1 cellular context compared by ENCODE assay signal in genomic region chr2:36368438-36368837, GRCh38.
TF ChIP-seq lines count a peak whose summit lies in the region.

No MANE protein-coding gene starts in this region.

TF ChIP-seq in GM23338, 12 proteins besides CTCF, POLR2A, EP300 and RAD21 (continued from another document):
- TF ChIP-seq REST (IDR thresholded peaks at IDR 0.05; ENCODE audit: unreplicated experiment) (no peak), ZNF114 (CRISPR knock-in tag; IDR thresholded peaks at IDR 0.05) (no peak), JUNB (IDR thresholded peaks at IDR 0.05; ENCODE audit: unreplicated experiment) (no peak), EZH2 (IDR thresholded peaks at IDR 0.05; ENCODE audit: low read depth, unreplicated experiment) (no peak), CREB1 (CRISPR knock-in tag; IDR thresholded peaks at IDR 0.05; ENCODE audit: low read depth) (no peak), ETS1 (IDR thresholded peaks at IDR 0.05) (no peak), ZNF331 (CRISPR knock-in tag; IDR thresholded peaks at IDR 0.05; ENCODE audit: low read depth) (no peak), STAT1 (IDR thresholded peaks at IDR 0.05; ENCODE audit: unreplicated experiment) (no peak), POLR2AphosphoS5 (IDR thresholded peaks at IDR 0.05; ENCODE audit: low read depth) (no peak), EZH2phosphoT487 (IDR thresholded peaks at IDR 0.05; ENCODE audit: unreplicated experiment) (no peak)
- TF ChIP-seq, protein P1, sequence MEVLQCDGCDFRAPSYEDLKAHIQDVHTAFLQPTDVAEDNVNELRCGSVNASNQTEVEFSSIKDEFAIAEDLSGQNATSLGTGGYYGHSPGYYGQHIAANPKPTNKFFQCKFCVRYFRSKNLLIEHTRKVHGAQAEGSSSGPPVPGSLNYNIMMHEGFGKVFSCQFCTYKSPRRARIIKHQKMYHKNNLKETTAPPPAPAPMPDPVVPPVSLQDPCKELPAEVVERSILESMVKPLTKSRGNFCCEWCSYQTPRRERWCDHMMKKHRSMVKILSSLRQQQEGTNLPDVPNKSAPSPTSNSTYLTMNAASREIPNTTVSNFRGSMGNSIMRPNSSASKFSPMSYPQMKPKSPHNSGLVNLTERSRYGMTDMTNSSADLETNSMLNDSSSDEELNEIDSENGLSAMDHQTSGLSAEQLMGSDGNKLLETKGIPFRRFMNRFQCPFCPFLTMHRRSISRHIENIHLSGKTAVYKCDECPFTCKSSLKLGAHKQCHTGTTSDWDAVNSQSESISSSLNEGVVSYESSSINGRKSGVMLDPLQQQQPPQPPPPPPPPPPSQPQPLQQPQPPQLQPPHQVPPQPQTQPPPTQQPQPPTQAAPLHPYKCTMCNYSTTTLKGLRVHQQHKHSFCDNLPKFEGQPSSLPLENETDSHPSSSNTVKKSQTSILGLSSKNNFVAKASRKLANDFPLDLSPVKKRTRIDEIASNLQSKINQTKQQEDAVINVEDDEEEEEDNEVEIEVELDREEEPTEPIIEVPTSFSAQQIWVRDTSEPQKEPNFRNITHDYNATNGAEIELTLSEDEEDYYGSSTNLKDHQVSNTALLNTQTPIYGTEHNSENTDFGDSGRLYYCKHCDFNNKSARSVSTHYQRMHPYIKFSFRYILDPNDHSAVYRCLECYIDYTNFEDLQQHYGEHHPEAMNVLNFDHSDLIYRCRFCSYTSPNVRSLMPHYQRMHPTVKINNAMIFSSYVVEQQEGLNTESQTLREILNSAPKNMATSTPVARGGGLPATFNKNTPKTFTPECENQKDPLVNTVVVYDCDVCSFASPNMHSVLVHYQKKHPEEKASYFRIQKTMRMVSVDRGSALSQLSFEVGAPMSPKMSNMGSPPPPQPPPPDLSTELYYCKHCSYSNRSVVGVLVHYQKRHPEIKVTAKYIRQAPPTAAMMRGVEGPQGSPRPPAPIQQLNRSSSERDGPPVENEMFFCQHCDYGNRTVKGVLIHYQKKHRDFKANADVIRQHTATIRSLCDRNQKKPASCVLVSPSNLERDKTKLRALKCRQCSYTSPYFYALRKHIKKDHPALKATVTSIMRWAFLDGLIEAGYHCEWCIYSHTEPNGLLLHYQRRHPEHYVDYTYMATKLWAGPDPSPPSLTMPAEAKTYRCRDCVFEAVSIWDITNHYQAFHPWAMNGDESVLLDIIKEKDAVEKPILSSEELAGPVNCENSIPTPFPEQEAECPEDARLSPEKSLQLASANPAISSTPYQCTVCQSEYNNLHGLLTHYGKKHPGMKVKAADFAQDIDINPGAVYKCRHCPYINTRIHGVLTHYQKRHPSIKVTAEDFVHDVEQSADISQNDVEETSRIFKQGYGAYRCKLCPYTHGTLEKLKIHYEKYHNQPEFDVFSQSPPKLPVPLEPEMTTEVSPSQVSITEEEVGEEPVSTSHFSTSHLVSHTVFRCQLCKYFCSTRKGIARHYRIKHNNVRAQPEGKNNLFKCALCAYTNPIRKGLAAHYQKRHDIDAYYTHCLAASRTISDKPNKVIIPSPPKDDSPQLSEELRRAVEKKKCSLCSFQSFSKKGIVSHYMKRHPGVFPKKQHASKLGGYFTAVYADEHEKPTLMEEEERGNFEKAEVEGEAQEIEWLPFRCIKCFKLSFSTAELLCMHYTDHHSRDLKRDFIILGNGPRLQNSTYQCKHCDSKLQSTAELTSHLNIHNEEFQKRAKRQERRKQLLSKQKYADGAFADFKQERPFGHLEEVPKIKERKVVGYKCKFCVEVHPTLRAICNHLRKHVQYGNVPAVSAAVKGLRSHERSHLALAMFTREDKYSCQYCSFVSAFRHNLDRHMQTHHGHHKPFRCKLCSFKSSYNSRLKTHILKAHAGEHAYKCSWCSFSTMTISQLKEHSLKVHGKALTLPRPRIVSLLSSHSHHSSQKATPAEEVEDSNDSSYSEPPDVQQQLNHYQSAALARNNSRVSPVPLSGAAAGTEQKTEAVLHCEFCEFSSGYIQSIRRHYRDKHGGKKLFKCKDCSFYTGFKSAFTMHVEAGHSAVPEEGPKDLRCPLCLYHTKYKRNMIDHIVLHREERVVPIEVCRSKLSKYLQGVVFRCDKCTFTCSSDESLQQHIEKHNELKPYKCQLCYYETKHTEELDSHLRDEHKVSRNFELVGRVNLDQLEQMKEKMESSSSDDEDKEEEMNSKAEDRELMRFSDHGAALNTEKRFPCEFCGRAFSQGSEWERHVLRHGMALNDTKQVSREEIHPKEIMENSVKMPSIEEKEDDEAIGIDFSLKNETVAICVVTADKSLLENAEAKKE (CRISPR knock-in tag; IDR thresholded peaks at IDR 0.05): no peak
